In genomic region chr11:72779495-72780128, GRCh38 we compare ENCODE assay signal across 10 cellular contexts. TPM values are rescaled to one million over a fixed set of nuclear protein-coding genes. Genes with fewer than 3 reads are reported as not detected.
DNase-seq lines count a peak whose midpoint lies in the region; ATAC-seq, FAIRE-seq and TF ChIP-seq lines count a peak whose summit lies in the region.
"Had no signal": no experiment of that assay in that cellular context is flagged by ENCODE, and none has a peak within 500 bp of the region (broad histone marks: within the 10 kb centered on the region; RNA-seq: fewer than 3 reads in every experiment).

No MANE protein-coding gene starts in this region.

- H3K36me3 ChIP-seq in kidney (ENCODE audit: control insufficient read depth in 1 of 2, insufficient read depth in 2 of 2, low read length in 2 of 2) (no peaks in the 10 kb centered on the region), rectal smooth muscle tissue (ENCODE audit: control insufficient read depth, insufficient read depth, low read length) (no peaks in the 10 kb centered on the region)
- H3K36me3 ChIP-seq: tibial nerve had no signal

- no peak for FAIRE-seq in kidney (lab: Jason Lieb, UNC)

- POLR2A ChIA-PET in activated CD4-positive, alpha-beta T cell treated with anti-CD3 and anti-CD28 coated beads for 36 hours (lab: Charles Lee), result interaction anchor here (0.6 kb wide), 2 partner anchors 108 to 201 kb away, joined by 3 read pairs; no protein-coding TSS in a partner anchor
- POLR2A ChIA-PET in activated B cell treated with CpG ODN at 0.5 μM for 24 hours (lab: Charles Lee), result interaction anchor here (1.0 kb wide), 1 partner anchor 14 kb away, joined by 3 read pairs; the partner anchor contains the start of gene STARD10

- peak overlapping the region in 1 of 2 donors; percentile 12 for H3K4me3 ChIP-seq in kidney (ENCODE audit: low read length in 2 of 2)
- peak overlapping the region; percentile 75 for H3K4me3 ChIP-seq in rectal smooth muscle tissue (ENCODE audit: low read length)

- TF ChIP-seq CTCF in activated B cell treated with CpG ODN at 0.5 μM for 24 hours (IDR thresholded peaks at IDR 0.05) (no peak), kidney (IDR thresholded peaks at IDR 0.05; ENCODE audit: borderline replicate concordance, extremely low read depth, insufficient read depth) (no peak)

- no peak for ATAC-seq in activated CD4-positive, alpha-beta T cell treated with anti-CD3 and anti-CD28 coated beads for 36 hours
- ATAC-seq in activated B cell treated with CpG ODN at 0.5 μM for 24 hours (ENCODE audit: low read depth), result no peak
- ATAC-seq in GM19467 (IDR thresholded peaks at IDR 0.05; ENCODE audit: unreplicated experiment), result no peak
- ATAC-seq in GM21825 (IDR thresholded peaks at IDR 0.05; ENCODE audit: unreplicated experiment), result no peak

- peak overlapping the region; percentile 15 for H3K4me3 Mint-ChIP-seq in activated CD4-positive, alpha-beta T cell treated with anti-CD3 and anti-CD28 coated beads for 36 hours
- peak overlapping the region; percentile 81 for H3K4me3 Mint-ChIP-seq in activated B cell treated with CpG ODN at 0.5 μM for 24 hours

- H3K9ac ChIP-seq in kidney (ENCODE audit: low read length in 2 of 2), result peak overlapping the region in 1 of 2 donors; percentile 72
- H3K9ac ChIP-seq in rectal smooth muscle tissue (ENCODE audit: low read length), result peak overlapping the region; percentile 39

- DNase-seq in activated CD4-positive, alpha-beta T cell treated with anti-CD3 and anti-CD28 coated beads for 36 hours, result no peak
- DNase-seq in activated CD4-positive, alpha-beta T cell treated with anti-CD3 and anti-CD28 coated beads, Interleukin-2, amount 50 U/mL, for 1 hour, result no peak
- no peak for DNase-seq in activated B cell treated with CpG ODN at 0.5 μM for 24 hours
- no peak for DNase-seq in kidney
- no peak for DNase-seq in amygdala (lab: John Stamatoyannopoulos, UW)
- DNase-seq: DND-41 had no signal

- H3K9me3 ChIP-seq in kidney (ENCODE audit: control insufficient read depth in 1 of 2, low read length in 2 of 2), result no peaks in the 10 kb centered on the region
- H3K9me3 ChIP-seq: tibial nerve had no signal

- H3K27ac ChIP-seq in kidney (ENCODE audit: low read depth in 2 of 2, low read length in 2 of 2), result peak overlapping the region; percentile 2 to 38
- no peak overlapping the region for H3K27ac ChIP-seq in rectal smooth muscle tissue (ENCODE audit: low read depth, low read length)

- H3K4me1 ChIP-seq in kidney (ENCODE audit: control insufficient read depth in 1 of 2, insufficient read depth in 1 of 2, low read depth in 1 of 2, low read length in 2 of 2), result peaks cover 21 to 58% of the 10 kb centered on the region in 2 donors
- peaks cover 10% of the 10 kb centered on the region for H3K4me1 ChIP-seq in rectal smooth muscle tissue (ENCODE audit: control insufficient read depth, insufficient read depth, low read length)

- H3K27me3 Mint-ChIP-seq in activated CD4-positive, alpha-beta T cell treated with anti-CD3 and anti-CD28 coated beads for 36 hours, result no peaks in the 10 kb centered on the region
- H3K27me3 Mint-ChIP-seq in activated B cell treated with CpG ODN at 0.5 μM for 24 hours, result no peaks in the 10 kb centered on the region

- no peak overlapping the region for H3K27ac Mint-ChIP-seq in activated CD4-positive, alpha-beta T cell treated with anti-CD3 and anti-CD28 coated beads for 36 hours
- no peak overlapping the region for H3K27ac Mint-ChIP-seq in activated B cell treated with CpG ODN at 0.5 μM for 24 hours

- no peaks in the 10 kb centered on the region for H3K27me3 ChIP-seq in rectal smooth muscle tissue (ENCODE audit: control insufficient read depth, insufficient read depth, low read length)
- H3K27me3 ChIP-seq: tibial nerve had no signal

- no peaks in the 10 kb centered on the region for H3K36me3 Mint-ChIP-seq in activated CD4-positive, alpha-beta T cell treated with anti-CD3 and anti-CD28 coated beads for 36 hours (ENCODE audit: low read depth)
- H3K36me3 Mint-ChIP-seq in activated B cell treated with CpG ODN at 0.5 μM for 24 hours (ENCODE audit: low read depth), result no peaks in the 10 kb centered on the region

- CTCF ChIA-PET in activated CD4-positive, alpha-beta T cell treated with anti-CD3 and anti-CD28 coated beads for 36 hours (lab: Charles Lee), result interaction anchor here (1.0 to 1.4 kb wide), 2 partner anchors 33 to 54 kb away, joined by 3 to 4 read pairs; no protein-coding TSS in a partner anchor
- CTCF ChIA-PET in activated B cell treated with CpG ODN at 0.5 μM for 24 hours (lab: Charles Lee), result no interaction called here

- no peaks in the 10 kb centered on the region for H3K9me3 Mint-ChIP-seq in activated CD4-positive, alpha-beta T cell treated with anti-CD3 and anti-CD28 coated beads for 36 hours (ENCODE audit: low read depth)
- H3K9me3 Mint-ChIP-seq in activated B cell treated with CpG ODN at 0.5 μM for 24 hours, result no peaks in the 10 kb centered on the region

- intact Hi-C loops in activated CD4-positive, alpha-beta T cell treated with anti-CD3 and anti-CD28 coated beads for 36 hours (cut with DNase I, micrococcal nuclease), result no loop called here
- intact Hi-C loops in activated B cell treated with CpG ODN at 0.5 μM for 24 hours (cut with micrococcal nuclease) (no loop called here), kidney (cut with DNase I) (loop anchor here (10.0 kb wide), 1 partner anchor 45 kb away; no protein-coding TSS in a partner anchor)

- peaks cover 16% of the 10 kb centered on the region for H3K4me1 Mint-ChIP-seq in activated CD4-positive, alpha-beta T cell treated with anti-CD3 and anti-CD28 coated beads for 36 hours
- peaks cover 36% of the 10 kb centered on the region for H3K4me1 Mint-ChIP-seq in activated B cell treated with CpG ODN at 0.5 μM for 24 hours

RNA-seq across cellular contexts. Expression of gene STARD10, which starts 14.2 kb away (rescaled TPM):
- 10 to 100 TPM in 1 of 2 experiments, 1 to 10 TPM in 1; 8.3 to 12.9 TPM for total RNA-seq in activated CD4-positive, alpha-beta T cell treated with anti-CD3 and anti-CD28 coated beads for 36 hours
- total RNA-seq in activated B cell treated with CpG ODN at 0.5 μM for 24 hours (42.6 and 46.8 TPM in 2 replicates), kidney (40.7 TPM)
- 127 TPM for polyA plus RNA-seq in kidney (ENCODE audit: insufficient read depth, low read depth, low replicate concordance)

RNA-seq across cellular contexts. Expression of gene ARAP1, which starts 27.4 kb away (rescaled TPM):
- total RNA-seq in activated CD4-positive, alpha-beta T cell treated with anti-CD3 and anti-CD28 coated beads for 36 hours, result 10 to 100 TPM; 69.9 to 76.6 TPM
- total RNA-seq in activated B cell treated with CpG ODN at 0.5 μM for 24 hours (113 and 139 TPM in 2 replicates), kidney (80.8 TPM)
- polyA plus RNA-seq in kidney (ENCODE audit: insufficient read depth, low read depth, low replicate concordance), result 58.2 TPM

RNA-seq across cellular contexts. Expression of gene ATG16L2, which starts 34.6 kb away (rescaled TPM):
- 10 to 100 TPM; 55.3 to 59.4 TPM for total RNA-seq in activated CD4-positive, alpha-beta T cell treated with anti-CD3 and anti-CD28 coated beads for 36 hours
- total RNA-seq in activated B cell treated with CpG ODN at 0.5 μM for 24 hours (73.5 and 96.7 TPM in 2 replicates), kidney (38.6 TPM)
- polyA plus RNA-seq in kidney (ENCODE audit: insufficient read depth, low read depth, low replicate concordance), result 16.1 TPM
